18 cellular contexts compared by ENCODE assay signal in genomic region chr3:45946307-45946706, GRCh38. TPM values are rescaled to one million over a fixed set of nuclear protein-coding genes. Genes with fewer than 3 reads are reported as not detected.
A peak's percentile ranks its signal among the peaks of the same experiment; 100 is the strongest.
DNase-seq lines count a peak whose midpoint lies in the region; ATAC-seq and TF ChIP-seq lines count a peak whose summit lies in the region.
"Had no signal": no experiment of that assay in that cellular context is flagged by ENCODE, and none has a peak within 500 bp of the region (broad histone marks: within the 10 kb centered on the region; RNA-seq: fewer than 3 reads in every experiment).

No MANE protein-coding gene starts in this region.

- no peak for DNase-seq in natural killer cell treated with Interleukin-12 subunit alpha and Interleukin-12 subunit beta and Interleukin-15 and Interleukin-18, amount 100 ng/mL, for 72 hours (ENCODE audit: low spot score)
- DNase-seq in natural killer cell, result no peak
- peak in 1 of 3 donors; percentile 63 for DNase-seq in Peyer's patch
- no peak for DNase-seq in effector memory CD8-positive, alpha-beta T cell
- DNase-seq in vagina (ENCODE audit: extremely low spot score in 2 of 2), result no peak
- no peak for DNase-seq in hepatic stellate cell (ENCODE audit: low spot score)
- DNase-seq in MCF 10A (ENCODE audit: unreplicated experiment), result no peak
- no peak for DNase-seq in NCI-H345 treated with DMSO at 0.1 percent for 48 hours (lab: John Stamatoyannopoulos, UW; ENCODE audit: unreplicated experiment)
- DNase-seq: activated CD4-positive, alpha-beta T cell treated with anti-CD3 and anti-CD28 coated beads, Interleukin-2, amount 50 U/mL, for 48 hours; esophagus squamous epithelium; hippocampal formation; Karpas-422; ovary; stimulated activated naive CD4-positive, alpha-beta T cell treated with Interleukin-2 at 50 U/mL for 16 hours; uterus had no signal

- H3K9me3 ChIP-seq in Peyer's patch, result no peaks in the 10 kb centered on the region
- no peaks in the 10 kb centered on the region for H3K9me3 ChIP-seq in vagina
- H3K9me3 ChIP-seq: esophagus squamous epithelium, ovary, uterus had no signal

- H3K4me3 ChIP-seq in Peyer's patch (peak overlapping the region in 1 of 4 donors; percentile 33), vagina (no peak overlapping the region)
- H3K4me3 ChIP-seq: ovary, uterus had no signal

- H3K36me3 ChIP-seq in Peyer's patch (peaks cover 0 to 54% (median 5%) of the 10 kb centered on the region in 3 donors), vagina (peaks cover 0 to 27% of the 10 kb centered on the region in 2 donors)
- H3K36me3 ChIP-seq: ovary, uterus had no signal

- no peak overlapping the region for H3K4me3 Mint-ChIP-seq in natural killer cell treated with Interleukin-12 subunit alpha and Interleukin-12 subunit beta and Interleukin-15 and Interleukin-18, amount 100 ng/mL, for 72 hours
- H3K4me3 Mint-ChIP-seq in natural killer cell, result no peak overlapping the region
- peak overlapping the region; percentile 76 to 87 for H3K4me3 Mint-ChIP-seq in effector memory CD8-positive, alpha-beta T cell
- H3K4me3 Mint-ChIP-seq in MCF 10A (ENCODE audit: unreplicated experiment), result no peak overlapping the region

- H3K27ac ChIP-seq in Peyer's patch (peak overlapping the region; percentile 25 to 80 (median 56)), vagina (peak overlapping the region; percentile 79)
- H3K27ac ChIP-seq: HL-60, ovary had no signal

- no peak for TF ChIP-seq CTCF in natural killer cell (IDR thresholded peaks at IDR 0.05)
- TF ChIP-seq CTCF in Peyer's patch (IDR thresholded peaks at IDR 0.05), result peak in 3 of 6 experiments; percentile 10 to 38 (median 37)
- TF ChIP-seq CTCF in vagina (IDR thresholded peaks at IDR 0.05), result no peak
- TF ChIP-seq CTCF in MCF 10A (IDR thresholded peaks at IDR 0.05; ENCODE audit: unreplicated experiment), result no peak

- H3K27me3 ChIP-seq in Peyer's patch (no peaks in the 10 kb centered on the region), vagina (no peaks in the 10 kb centered on the region)
- H3K27me3 ChIP-seq: esophagus squamous epithelium, ovary, uterus had no signal

- POLR2A ChIA-PET in MCF 10A (lab: Yijun Ruan, JAX), result no interaction called here

- CTCF ChIA-PET in MCF 10A (lab: Yijun Ruan, JAX), result interaction anchor here (0.6 to 2.2 kb wide), 5 partner anchors 115 to 1069 kb away, joined by 3 to 8 read pairs (median 3); no protein-coding TSS in a partner anchor

- peaks cover 0 to 2% of the 10 kb centered on the region in 2 donors for H3K27me3 Mint-ChIP-seq in natural killer cell treated with Interleukin-12 subunit alpha and Interleukin-12 subunit beta and Interleukin-15 and Interleukin-18, amount 100 ng/mL, for 72 hours
- H3K27me3 Mint-ChIP-seq in natural killer cell (ENCODE audit: low read depth in 2 of 2) (no peaks in the 10 kb centered on the region), MCF 10A (ENCODE audit: insufficient read depth, unreplicated experiment) (no peaks in the 10 kb centered on the region)
- no peaks in the 10 kb centered on the region for H3K27me3 Mint-ChIP-seq in effector memory CD8-positive, alpha-beta T cell

- peaks cover 43 to 74% of the 10 kb centered on the region in 2 donors for H3K4me1 Mint-ChIP-seq in natural killer cell treated with Interleukin-12 subunit alpha and Interleukin-12 subunit beta and Interleukin-15 and Interleukin-18, amount 100 ng/mL, for 72 hours (ENCODE audit: low read depth in 2 of 2)
- H3K4me1 Mint-ChIP-seq in natural killer cell (peaks cover 47 to 59% of the 10 kb centered on the region in 2 donors), MCF 10A (ENCODE audit: insufficient read depth, unreplicated experiment) (no peaks in the 10 kb centered on the region)
- H3K4me1 Mint-ChIP-seq in effector memory CD8-positive, alpha-beta T cell (ENCODE audit: low read depth in 2 of 2), result peaks cover 86 to 92% of the 10 kb centered on the region in 2 donors

- no peak for TF ChIP-seq POLR2A in Peyer's patch (IDR thresholded peaks at IDR 0.05)
- no peak for TF ChIP-seq POLR2A in vagina (IDR thresholded peaks at IDR 0.05)

- peaks cover 0 to 5% (median 0%) of the 10 kb centered on the region in 4 donors for H3K4me1 ChIP-seq in Peyer's patch
- peaks cover 31% of the 10 kb centered on the region for H3K4me1 ChIP-seq in vagina

- no peaks in the 10 kb centered on the region for H3K9me3 Mint-ChIP-seq in natural killer cell treated with Interleukin-12 subunit alpha and Interleukin-12 subunit beta and Interleukin-15 and Interleukin-18, amount 100 ng/mL, for 72 hours
- H3K9me3 Mint-ChIP-seq in natural killer cell (no peaks in the 10 kb centered on the region), MCF 10A (ENCODE audit: unreplicated experiment) (no peaks in the 10 kb centered on the region)
- H3K9me3 Mint-ChIP-seq in effector memory CD8-positive, alpha-beta T cell, result no peaks in the 10 kb centered on the region

- no peak for ATAC-seq in natural killer cell treated with Interleukin-12 subunit alpha and Interleukin-12 subunit beta and Interleukin-15 and Interleukin-18, amount 100 ng/mL, for 72 hours
- ATAC-seq in natural killer cell, result no peak
- ATAC-seq in effector memory CD8-positive, alpha-beta T cell (replicated peaks), result peak; percentile 10

- H3K36me3 Mint-ChIP-seq in natural killer cell treated with Interleukin-12 subunit alpha and Interleukin-12 subunit beta and Interleukin-15 and Interleukin-18, amount 100 ng/mL, for 72 hours, result peaks cover 11% of the 10 kb centered on the region
- H3K36me3 Mint-ChIP-seq in natural killer cell (no peaks in the 10 kb centered on the region), MCF 10A (ENCODE audit: insufficient read depth, unreplicated experiment) (peaks cover 16% of the 10 kb centered on the region)
- H3K36me3 Mint-ChIP-seq in effector memory CD8-positive, alpha-beta T cell (ENCODE audit: insufficient read depth), result peaks cover 65% of the 10 kb centered on the region

- intact Hi-C loops in natural killer cell (cut with micrococcal nuclease) (no loop called here), vagina (cut with DNase I) (no loop called here), MCF 10A (cut with micrococcal nuclease) (no loop called here)

- H3K27ac Mint-ChIP-seq in natural killer cell treated with Interleukin-12 subunit alpha and Interleukin-12 subunit beta and Interleukin-15 and Interleukin-18, amount 100 ng/mL, for 72 hours, result peak overlapping the region; percentile 78 to 82
- no peak overlapping the region for H3K27ac Mint-ChIP-seq in natural killer cell
- peak overlapping the region; percentile 86 to 92 for H3K27ac Mint-ChIP-seq in effector memory CD8-positive, alpha-beta T cell
- H3K27ac Mint-ChIP-seq in MCF 10A (ENCODE audit: low read depth, unreplicated experiment), result no peak overlapping the region

- BruUV-seq in MCF 10A (replicated peaks; lab: Mats Ljungman, UMichigan), result no TSS peak

RNA-seq across cellular contexts. Expression of gene CXCR6, which starts 3.0 kb away (rescaled TPM):
- 1 to 10 TPM; 4.0 to 5.3 TPM for total RNA-seq in natural killer cell treated with Interleukin-12 subunit alpha and Interleukin-12 subunit beta and Interleukin-15 and Interleukin-18, amount 100 ng/mL, for 72 hours
- total RNA-seq in natural killer cell (1 to 10 TPM in 2 of 3 donors, under 1 TPM in 1; 0.95 to 2.1 (median 1.7) TPM), Peyer's patch (1 to 10 TPM in 3 of 4 donors, not detected in 1; 1.7 to 3.6 (median 2.5) TPM), vagina (9.6 TPM), MCF 10A (2022) (not detected in 2 replicates)
- total RNA-seq: dermis microvascular lymphatic vessel endothelial cell had no signal

RNA-seq across cellular contexts. Expression of gene FYCO1, which starts 49.3 kb away (rescaled TPM):
- 10 to 100 TPM; 14.6 to 30.3 TPM for total RNA-seq in natural killer cell treated with Interleukin-12 subunit alpha and Interleukin-12 subunit beta and Interleukin-15 and Interleukin-18, amount 100 ng/mL, for 72 hours
- total RNA-seq in natural killer cell, result 10 to 100 TPM; 23.0 to 28.4 (median 27.5) TPM
- 10 to 100 TPM; 35.8 to 51.2 (median 43.8) TPM for total RNA-seq in Peyer's patch
- total RNA-seq in vagina, result 45.7 TPM
- total RNA-seq in MCF 10A (2022), result 17.0 and 18.4 TPM in 2 replicates

RNA-seq across cellular contexts. Expression of gene CCR9, which starts 60.0 kb away (rescaled TPM):
- not detected for total RNA-seq in natural killer cell treated with Interleukin-12 subunit alpha and Interleukin-12 subunit beta and Interleukin-15 and Interleukin-18, amount 100 ng/mL, for 72 hours
- total RNA-seq in natural killer cell (under 1 TPM in 1 of 3 donors, not detected in 2; 0.27 TPM), Peyer's patch (1 to 10 TPM; 2.1 to 7.4 (median 3.7) TPM), vagina (not detected), MCF 10A (2022) (not detected in 2 replicates)
- total RNA-seq: dermis microvascular lymphatic vessel endothelial cell, esophagus squamous epithelium, NCI-H460 had no signal

Comparison
In these comparisons a context has a peak if more than half of its experiments do, and no peak if none do; other contexts are left out.
1. H3K27ac Mint-ChIP-seq: peak in natural killer cell treated with Interleukin-12 subunit alpha and Interleukin-12 subunit beta and Interleukin-15 and Interleukin-18, amount 100 ng/mL, for 72 hours (2 of 2) and effector memory CD8-positive, alpha-beta T cell (2 of 2); none in natural killer cell (0 of 2) and MCF 10A (single experiment).
2. H3K4me3 Mint-ChIP-seq: peak in effector memory CD8-positive, alpha-beta T cell (2 of 2); none in natural killer cell treated with Interleukin-12 subunit alpha and Interleukin-12 subunit beta and Interleukin-15 and Interleukin-18, amount 100 ng/mL, for 72 hours (single experiment), natural killer cell (single experiment) and MCF 10A (single experiment).